In the genomic region with DNA sequence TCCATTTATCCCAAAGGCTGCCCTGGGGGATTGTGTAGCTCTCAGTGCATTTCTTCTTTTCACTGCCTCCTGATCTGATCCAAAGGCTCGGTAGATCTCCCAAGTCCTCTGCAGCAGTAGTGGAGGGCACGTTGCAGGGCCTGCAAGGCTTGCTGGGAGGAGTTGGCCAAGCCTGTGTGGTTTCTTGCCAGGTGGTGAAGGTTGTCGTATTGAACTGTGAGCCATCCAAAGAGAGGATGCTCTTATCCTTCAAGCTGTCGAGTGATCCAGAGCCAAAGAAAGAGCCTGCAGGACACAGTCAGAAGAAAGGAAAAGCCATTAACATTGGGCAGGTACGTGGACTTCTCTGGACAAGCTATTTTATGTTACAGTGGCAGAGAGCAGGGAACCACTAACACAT, we compare ENCODE assay signal across 28 cellular contexts. TPM values are rescaled to one million over a fixed set of nuclear protein-coding genes. Genes with fewer than 3 reads are reported as not detected.
"Had no signal": no experiment of that assay in that cellular context is flagged by ENCODE, and none has a peak within 500 bp of the region (broad histone marks: within the 10 kb centered on the region; RNA-seq: fewer than 3 reads in every experiment).

No MANE protein-coding gene starts in this region.

- ATAC-seq: activated CD4-positive, CD25-positive, alpha-beta regulatory T cell treated with anti-CD3 and anti-CD28 coated beads, Interleukin-2, amount 50 U/mL, for 24 hours; activated naive CD8-positive, alpha-beta T cell treated with anti-CD3 and anti-CD28 coated beads, Interleukin-2, amount 50 U/mL, for 24 hours; foreskin keratinocyte had no signal

- H3K9me3 Mint-ChIP-seq: activated B cell treated with CpG ODN at 0.5 μM for 24 hours; activated naive CD4-positive, alpha-beta T cell treated with anti-CD3 and anti-CD28 coated beads for 36 hours; activated naive CD4-positive, alpha-beta T cell treated with anti-CD3 and anti-CD28 coated beads, Interleukin-2, amount 50 U/mL, for 24 hours; activated naive CD8-positive, alpha-beta T cell treated with anti-CD3 and anti-CD28 coated beads for 36 hours; activated naive CD8-positive, alpha-beta T cell treated with anti-CD3 and anti-CD28 coated beads, Interleukin-2, amount 50 U/mL, for 24 hours; activated T-cell treated with anti-CD3 and anti-CD28 coated beads, Interleukin-2, amount 50 U/mL, for 4 hours; activated T-helper 2 cell treated with anti-CD3 and anti-CD28 coated beads, Interferon-gamma antibody, Interleukin-2, Interleukin-4, amounts not matched to agents 10 μg/mL and 5 μg/mL and 100 μg/mL, durations not matched to agents 14 hours and 24 hours and 36 hours; effector memory CD8-positive, alpha-beta T cell; T-helper 2 cell treated with Interferon-gamma antibody and Interleukin-4, amounts not matched to agents 5 μg/mL and 100 μg/mL, for 36 hours had no signal

- H3K27ac Mint-ChIP-seq: activated B cell treated with CpG ODN at 0.5 μM for 24 hours; activated naive CD4-positive, alpha-beta T cell treated with anti-CD3 and anti-CD28 coated beads for 36 hours; activated naive CD4-positive, alpha-beta T cell treated with anti-CD3 and anti-CD28 coated beads, Interleukin-2, amount 50 U/mL, for 24 hours; activated naive CD8-positive, alpha-beta T cell treated with anti-CD3 and anti-CD28 coated beads for 36 hours; activated naive CD8-positive, alpha-beta T cell treated with anti-CD3 and anti-CD28 coated beads, Interleukin-2, amount 50 U/mL, for 24 hours; activated T-helper 2 cell treated with anti-CD3 and anti-CD28 coated beads, Interferon-gamma antibody, Interleukin-2, Interleukin-4, amounts not matched to agents 10 μg/mL and 5 μg/mL and 100 μg/mL, durations not matched to agents 14 hours and 24 hours and 36 hours; T-helper 17 cell; T-helper 2 cell treated with Interferon-gamma antibody and Interleukin-4, amounts not matched to agents 5 μg/mL and 100 μg/mL, for 36 hours had no signal

- H3K4me1 Mint-ChIP-seq: activated B cell treated with CpG ODN at 0.5 μM for 24 hours; activated naive CD4-positive, alpha-beta T cell treated with anti-CD3 and anti-CD28 coated beads, Interleukin-2, amount 50 U/mL, for 24 hours; activated naive CD8-positive, alpha-beta T cell treated with anti-CD3 and anti-CD28 coated beads for 36 hours; activated naive CD8-positive, alpha-beta T cell treated with anti-CD3 and anti-CD28 coated beads, Interleukin-2, amount 50 U/mL, for 24 hours had no signal

- H3K4me1 ChIP-seq: body of pancreas, esophagus muscularis mucosa, foreskin keratinocyte, gastrocnemius medialis, heart left ventricle had no signal

- H3K4me3 Mint-ChIP-seq: activated B cell treated with CpG ODN at 0.5 μM for 24 hours; activated naive CD4-positive, alpha-beta T cell treated with anti-CD3 and anti-CD28 coated beads for 36 hours; activated naive CD4-positive, alpha-beta T cell treated with anti-CD3 and anti-CD28 coated beads, Interleukin-2, amount 50 U/mL, for 24 hours; activated naive CD8-positive, alpha-beta T cell treated with anti-CD3 and anti-CD28 coated beads for 36 hours; activated naive CD8-positive, alpha-beta T cell treated with anti-CD3 and anti-CD28 coated beads, Interleukin-2, amount 50 U/mL, for 24 hours; activated T-cell treated with anti-CD3 and anti-CD28 coated beads, Interleukin-2, amount 50 U/mL, for 4 hours; effector memory CD8-positive, alpha-beta T cell; T-helper 17 cell; T-helper 2 cell treated with Interferon-gamma antibody and Interleukin-4, amounts not matched to agents 5 μg/mL and 100 μg/mL, for 36 hours had no signal

- H3K27me3 ChIP-seq: adrenal gland, body of pancreas, esophagus muscularis mucosa, foreskin keratinocyte, gastrocnemius medialis, heart left ventricle had no signal

- H3K4me3 ChIP-seq: adrenal gland, body of pancreas, coronary artery, esophagus muscularis mucosa, gastrocnemius medialis, heart left ventricle had no signal

- DNase-seq: activated B cell treated with CpG ODN at 0.5 μM for 24 hours; activated CD4-positive, alpha-beta T cell treated with anti-CD3 and anti-CD28 coated beads for 48 hours; activated CD4-positive, alpha-beta T cell treated with anti-CD3 and anti-CD28 coated beads, Interleukin-2, amount 50 U/mL, for 1 hour; activated CD4-positive, alpha-beta T cell treated with anti-CD3 and anti-CD28 coated beads, Interleukin-2, amount 50 U/mL, for 48 hours; activated effector memory CD4-positive, alpha-beta T cell treated with anti-CD3 and anti-CD28 coated beads, Interleukin-2, amount 50 U/mL, for 16 hours; activated naive CD4-positive, alpha-beta T cell treated with anti-CD3 and anti-CD28 coated beads for 36 hours; activated naive CD8-positive, alpha-beta T cell treated with anti-CD3 and anti-CD28 coated beads for 36 hours; activated naive CD8-positive, alpha-beta T cell treated with anti-CD3 and anti-CD28 coated beads, Interleukin-2, amount 50 U/mL, for 24 hours; activated T-cell treated with anti-CD3 and anti-CD28 coated beads, Interleukin-2, amount 50 U/mL, for 4 hours; adrenal gland; aorta; body of pancreas; dermis blood vessel endothelial cell; effector CD4-positive, alpha-beta T cell; gastrocnemius medialis; glutamatergic neuron; heart left ventricle; T-helper 17 cell had no signal

- H3K27ac ChIP-seq: adrenal gland, body of pancreas, coronary artery, esophagus muscularis mucosa, foreskin keratinocyte, gastrocnemius medialis, heart left ventricle, WERI-Rb-1 had no signal

- H3K9me3 ChIP-seq: adrenal gland, body of pancreas, esophagus muscularis mucosa, gastrocnemius medialis, heart left ventricle had no signal

- H3K27me3 Mint-ChIP-seq: activated B cell treated with CpG ODN at 0.5 μM for 24 hours; activated naive CD4-positive, alpha-beta T cell treated with anti-CD3 and anti-CD28 coated beads, Interleukin-2, amount 50 U/mL, for 24 hours; activated naive CD8-positive, alpha-beta T cell treated with anti-CD3 and anti-CD28 coated beads for 36 hours; activated naive CD8-positive, alpha-beta T cell treated with anti-CD3 and anti-CD28 coated beads, Interleukin-2, amount 50 U/mL, for 24 hours; effector memory CD8-positive, alpha-beta T cell; T-helper 17 cell had no signal

RNA-seq across cellular contexts. Expression of a gene that starts 41.1 kb away (rescaled TPM):
- total RNA-seq: activated CD8-positive, alpha-beta memory T cell treated with anti-CD3 and anti-CD28 coated beads for 36 hours; activated naive CD4-positive, alpha-beta T cell treated with anti-CD3 and anti-CD28 coated beads for 36 hours; activated naive CD8-positive, alpha-beta T cell treated with anti-CD3 and anti-CD28 coated beads for 36 hours; activated T-cell treated with anti-CD3 and anti-CD28 coated beads, Interleukin-2, amount 50 U/mL, for 4 hours; activated T-helper 2 cell treated with anti-CD3 and anti-CD28 coated beads, Interferon-gamma antibody, Interleukin-2, Interleukin-4, amounts not matched to agents 10 μg/mL and 5 μg/mL and 100 μg/mL, durations not matched to agents 14 hours and 24 hours and 36 hours; adrenal gland; aorta; body of pancreas; dermis blood vessel endothelial cell; esophagus muscularis mucosa; foreskin keratinocyte; gastrocnemius medialis; heart left ventricle; T-helper 17 cell had no signal
- polyA plus RNA-seq: adrenal gland, aorta, foreskin keratinocyte, heart left ventricle had no signal
